In the genomic region with DNA sequence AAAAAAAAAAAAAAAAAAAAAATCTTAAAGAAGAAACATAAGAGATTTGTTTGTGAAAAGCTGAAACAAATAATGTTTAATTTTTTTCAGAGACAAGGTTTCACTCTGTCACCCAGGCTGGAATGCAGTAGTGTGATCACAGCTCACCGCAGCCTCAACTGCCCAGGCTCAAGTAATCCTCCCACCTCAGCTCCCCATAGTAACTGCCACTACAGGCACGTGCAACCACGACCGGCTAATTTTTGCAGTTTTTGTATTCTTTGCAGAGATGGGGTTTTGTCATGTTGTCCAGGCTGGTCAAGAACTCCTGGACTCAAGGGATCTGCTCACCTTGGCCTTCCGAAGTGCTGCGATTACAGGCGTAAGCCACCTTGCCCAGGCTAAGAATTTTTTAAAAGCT, we compare ENCODE assay signal across 17 cellular contexts. TPM values are rescaled to one million over a fixed set of nuclear protein-coding genes. Genes with fewer than 3 reads are reported as not detected.
DNase-seq lines count a peak whose midpoint lies in the region; ATAC-seq, FAIRE-seq and TF ChIP-seq lines count a peak whose summit lies in the region.
"Had no signal": no experiment of that assay in that cellular context is flagged by ENCODE, and none has a peak within 500 bp of the region (broad histone marks: within the 10 kb centered on the region; RNA-seq: fewer than 3 reads in every experiment).

No MANE protein-coding gene starts in this region.

- CTCF ChIA-PET in activated CD8-positive, alpha-beta T cell treated with anti-CD3 and anti-CD28 coated beads, Interleukin-2, amount 10 ng/mL, durations not matched to agents 7 days and 5 days (lab: Charles Lee), result interaction anchor here (0.9 to 1.2 kb wide), 2 partner anchors 15 to 508 kb away, joined by 3 to 5 read pairs; no protein-coding TSS in a partner anchor

- H3K4me3 Mint-ChIP-seq in activated CD8-positive, alpha-beta T cell treated with anti-CD3 and anti-CD28 coated beads, Interleukin-2, amount 10 ng/mL, durations not matched to agents 7 days and 5 days, result peak overlapping the region; percentile 44
- peak overlapping the region; percentile 69 to 81 (median 79) for H3K4me3 Mint-ChIP-seq in nephron

- peak overlapping the region; percentile 74 for H3K27ac Mint-ChIP-seq in activated CD8-positive, alpha-beta T cell treated with anti-CD3 and anti-CD28 coated beads, Interleukin-2, amount 10 ng/mL, durations not matched to agents 7 days and 5 days
- H3K27ac Mint-ChIP-seq in nephron, result peak overlapping the region in 1 of 3 experiments; percentile 33

- 83 to 88% methylated on average over 7 of the region's 7 CpGs for WGBS in thyroid gland, 2 donors

- no peak overlapping the region for H3K27ac ChIP-seq in thyroid gland
- H3K27ac ChIP-seq: 22Rv1, thoracic aorta had no signal

- no peaks in the 10 kb centered on the region for H3K27me3 ChIP-seq in thyroid gland
- H3K27me3 ChIP-seq: heart right ventricle, left lung had no signal

- H3K4me1 ChIP-seq in thyroid gland, result peaks cover 12 to 18% of the 10 kb centered on the region in 2 donors

- TF ChIP-seq POLR2A in thyroid gland (IDR thresholded peaks at IDR 0.05), result no peak

- intact Hi-C loops in thyroid gland (cut with DNase I), result no loop called here

- no peaks in the 10 kb centered on the region for H3K27me3 Mint-ChIP-seq in activated CD8-positive, alpha-beta T cell treated with anti-CD3 and anti-CD28 coated beads, Interleukin-2, amount 10 ng/mL, durations not matched to agents 7 days and 5 days (ENCODE audit: low read depth)
- no peaks in the 10 kb centered on the region for H3K27me3 Mint-ChIP-seq in nephron (ENCODE audit: low read depth)
- H3K27me3 Mint-ChIP-seq: naive B cell had no signal

- no peaks in the 10 kb centered on the region for H3K36me3 ChIP-seq in thyroid gland
- H3K36me3 ChIP-seq: thoracic aorta had no signal

- ATAC-seq in activated CD8-positive, alpha-beta T cell treated with anti-CD3 and anti-CD28 coated beads, Interleukin-2, amount 10 ng/mL, durations not matched to agents 7 days and 5 days, result no peak
- no peak for ATAC-seq in GM21825 (IDR thresholded peaks at IDR 0.05; ENCODE audit: unreplicated experiment)
- ATAC-seq: heart right ventricle, left lung, PC-3 had no signal

- H3K4me3 ChIP-seq in thyroid gland (replicated peaks in 1 of 3), result no peak overlapping the region
- H3K4me3 ChIP-seq: heart right ventricle, left lung, thoracic aorta had no signal

- H3K36me3 Mint-ChIP-seq in activated CD8-positive, alpha-beta T cell treated with anti-CD3 and anti-CD28 coated beads, Interleukin-2, amount 10 ng/mL, durations not matched to agents 7 days and 5 days (ENCODE audit: low read depth), result peaks cover 32% of the 10 kb centered on the region
- peaks cover 37% of the 10 kb centered on the region for H3K36me3 Mint-ChIP-seq in nephron (ENCODE audit: low read depth)
- H3K36me3 Mint-ChIP-seq: naive B cell had no signal

- POLR2A ChIA-PET in activated CD8-positive, alpha-beta T cell treated with anti-CD3 and anti-CD28 coated beads, Interleukin-2, amount 10 ng/mL, durations not matched to agents 7 days and 5 days (lab: Charles Lee), result no interaction called here

- peaks cover 7% of the 10 kb centered on the region for H3K9me3 Mint-ChIP-seq in activated CD8-positive, alpha-beta T cell treated with anti-CD3 and anti-CD28 coated beads, Interleukin-2, amount 10 ng/mL, durations not matched to agents 7 days and 5 days (ENCODE audit: insufficient read depth)
- no peaks in the 10 kb centered on the region for H3K9me3 Mint-ChIP-seq in nephron

- no peaks in the 10 kb centered on the region for H3K9me3 ChIP-seq in thyroid gland
- H3K9me3 ChIP-seq: heart right ventricle, left lung, thoracic aorta had no signal

- TF ChIP-seq CTCF in nephron (IDR thresholded peaks at IDR 0.05; ENCODE audit: unreplicated experiment in 3 of 3) (no peak), thyroid gland (IDR thresholded peaks at IDR 0.05) (no peak), D721Med (IDR thresholded peaks at IDR 0.05; ENCODE audit: insufficient read depth, missing control alignments) (no peak)

- DNase-seq in SIG-M5 treated with dmso at 0.1 percent for 504 hours (lab: John Stamatoyannopoulos, UW; ENCODE audit: unreplicated experiment), result peak; percentile 73
- no peak for DNase-seq in SIG-M5 (lab: John Stamatoyannopoulos, UW)
- DNase-seq in KBM-7, result peak; percentile 83
- no peak for DNase-seq in activated CD8-positive, alpha-beta T cell treated with anti-CD3 and anti-CD28 coated beads, Interleukin-2, amount 10 ng/mL, durations not matched to agents 7 days and 5 days
- DNase-seq in thyroid gland, result no peak
- DNase-seq in D721Med (ENCODE audit: insufficient read length, low spot score), result no peak
- DNase-seq: DMS153, heart right ventricle, left lung, naive B cell, NCI-H1092 treated with DMSO at 0.1 percent for 48 hours, PC-3 had no signal

- no peak for FAIRE-seq in D721Med (lab: Jason Lieb, UNC)
- FAIRE-seq: H1 had no signal

- H3K4me1 Mint-ChIP-seq in activated CD8-positive, alpha-beta T cell treated with anti-CD3 and anti-CD28 coated beads, Interleukin-2, amount 10 ng/mL, durations not matched to agents 7 days and 5 days (ENCODE audit: low read depth), result peaks cover 53% of the 10 kb centered on the region
- H3K4me1 Mint-ChIP-seq in nephron, result peaks cover 20% of the 10 kb centered on the region

- in situ Hi-C loops in KBM-7 (cut with MboI; ENCODE audit: low pct_unique_long_range_greater_than_20kb, low sequenced_read_pairs), result no loop called here

RNA-seq across cellular contexts. Expression of a gene that starts 2.9 kb away (rescaled TPM):
- total RNA-seq in activated CD8-positive, alpha-beta T cell treated with anti-CD3 and anti-CD28 coated beads, Interleukin-2, amount 10 ng/mL, durations not matched to agents 7 days and 5 days, result 100 to 1,000 TPM in 1 of 2 experiments, 10 to 100 TPM in 1; 99.9 to 103 TPM
- 100 to 1,000 TPM in 1 of 4 donors, 10 to 100 TPM in 3; 78.9 to 118 (median 90.7) TPM for total RNA-seq in thyroid gland

RNA-seq across cellular contexts. Expression of a gene that starts 45.0 kb away (rescaled TPM):
- total RNA-seq in activated CD8-positive, alpha-beta T cell treated with anti-CD3 and anti-CD28 coated beads, Interleukin-2, amount 10 ng/mL, durations not matched to agents 7 days and 5 days, result under 1 TPM; 0.21 to 0.39 TPM
- 1 to 10 TPM; 1.1 to 5.6 (median 3.1) TPM for total RNA-seq in thyroid gland
- total RNA-seq: thoracic aorta had no signal

Comparison
In these comparisons a context has a peak if more than half of its experiments do, and no peak if none do; other contexts are left out.
1. DNase-seq: peak in SIG-M5 treated with dmso at 0.1 percent for 504 hours (single experiment) and KBM-7 (single experiment); none in SIG-M5 (single experiment), activated CD8-positive, alpha-beta T cell treated with anti-CD3 and anti-CD28 coated beads, Interleukin-2, amount 10 ng/mL, durations not matched to agents 7 days and 5 days (single experiment), thyroid gland (0 of 2) and D721Med (single experiment).